7 cellular contexts compared by ENCODE assay signal in genomic region chr3:127589600-127590281, GRCh38. TPM values are rescaled to one million over a fixed set of nuclear protein-coding genes. Genes with fewer than 3 reads are reported as not detected.
DNase-seq lines count a peak whose midpoint lies in the region; ATAC-seq, FAIRE-seq and TF ChIP-seq lines count a peak whose summit lies in the region.

No MANE protein-coding gene starts in this region.

- H3K4me1 Mint-ChIP-seq in T-cell (peaks cover 36 to 52% (median 47%) of the 10 kb centered on the region in 3 donors), naive B cell (peaks cover 28 to 49% (median 35%) of the 10 kb centered on the region in 3 donors)

- CTCF ChIA-PET in T-cell (lab: Charles Lee) (interaction anchor here (0.7 to 2.2 kb wide), 3 partner anchors 14 to 15 kb away, joined by 3 to 9 read pairs (median 3); no protein-coding TSS in a partner anchor), endothelial cell of umbilical vein (lab: Charles Lee) (interaction anchor here (0.9 to 9.2 kb wide), 3 partner anchors 10 to 101 kb away, joined by 3 to 108 read pairs (median 4); no protein-coding TSS in a partner anchor)

- H3K9me3 Mint-ChIP-seq in T-cell, result no peaks in the 10 kb centered on the region
- no peaks in the 10 kb centered on the region for H3K9me3 Mint-ChIP-seq in naive B cell

- H3K36me3 Mint-ChIP-seq in T-cell, result no peaks in the 10 kb centered on the region
- no peaks in the 10 kb centered on the region for H3K36me3 Mint-ChIP-seq in naive B cell

- H3K27ac ChIP-seq in endothelial cell of umbilical vein (ENCODE audit: insufficient read depth, low read depth, low read length), result peak overlapping the region; percentile 66

- DNase-seq in GM12892 (ENCODE audit: insufficient read length) (no peak), T-cell (peak in 4 of 34 experiments; percentile 5 to 21 (median 14)), endothelial cell of umbilical vein (ENCODE audit: low read depth, low spot score) (peak; percentile 27), naive B cell (no peak), GM19239 (ENCODE audit: insufficient read length, low spot score) (no peak)

- no TSS peak for BruUV-seq in endothelial cell of umbilical vein (replicated peaks; lab: Mats Ljungman, UMichigan)

- FAIRE-seq in GM12892 (lab: Jason Lieb, UNC), result peak; percentile 36
- peak; percentile 59 for FAIRE-seq in endothelial cell of umbilical vein (lab: Jason Lieb, UNC)
- FAIRE-seq in GM19239 (lab: Jason Lieb, UNC), result no peak

- dilution Hi-C loops in endothelial cell of umbilical vein (cut with MboI; ENCODE audit: extremely low pct_ligation_motif_present, low sequenced_read_pairs), result no loop called here

- peak overlapping the region; percentile 88 for H3K9ac ChIP-seq in endothelial cell of umbilical vein (replicated peaks; ENCODE audit: extremely low read depth, insufficient read depth, low read length)

- no peaks in the 10 kb centered on the region for H3K27me3 ChIP-seq in endothelial cell of umbilical vein (ENCODE audit: control insufficient read depth in 2 of 2, insufficient read depth in 2 of 2, low read length in 2 of 2)

- H3K4me1 ChIP-seq in endothelial cell of umbilical vein (ENCODE audit: control insufficient read depth, extremely low read depth, insufficient read depth, low read length), result peaks cover 15% of the 10 kb centered on the region

- intact Hi-C loops in endothelial cell of umbilical vein (cut with micrococcal nuclease), result loop anchor here (1.0 to 5.0 kb wide), 4 partner anchors 9 to 463 kb away; partner anchors contain the start of genes MCM2, MGLL and SEC61A1

- peak overlapping the region; percentile 85 for H2AFZ ChIP-seq in endothelial cell of umbilical vein (ENCODE audit: low read depth, low read length)

- TF ChIP-seq CTCF in endothelial cell of umbilical vein (IDR thresholded peaks at IDR 0.05; ENCODE audit: extremely low read depth in 1 of 2, insufficient read depth in 1 of 2, low read depth in 1 of 2, low read length in 2 of 2), result no peak

- H3K27ac Mint-ChIP-seq in T-cell, result peak overlapping the region; percentile 78 to 89
- peak overlapping the region in 3 of 6 donors; percentile 4 to 31 (median 24) for H3K27ac Mint-ChIP-seq in naive B cell

- peak; percentile 3 for ATAC-seq in HG02623 (IDR thresholded peaks at IDR 0.05; ENCODE audit: unreplicated experiment)
- peak in 3 of 4 experiments; percentile 0 to 5 (median 1) for ATAC-seq in T-cell (replicated peaks in 1 of 4)
- ATAC-seq in naive B cell (ENCODE audit: low read depth in 2 of 2), result peak; percentile 5 to 10
- ATAC-seq in GM19463 (IDR thresholded peaks at IDR 0.05; ENCODE audit: unreplicated experiment), result no peak

- no peaks in the 10 kb centered on the region for H3K9me3 ChIP-seq in endothelial cell of umbilical vein (replicated peaks; ENCODE audit: control insufficient read depth, insufficient read depth, low read length)

- peak overlapping the region; percentile 95 to 98 (median 98) for H3K4me3 Mint-ChIP-seq in T-cell
- peak overlapping the region; percentile 87 to 98 (median 94) for H3K4me3 Mint-ChIP-seq in naive B cell

- H3K4me3 ChIP-seq in endothelial cell of umbilical vein (replicated peaks in 1 of 3; ENCODE audit: insufficient read depth in 1 of 3, low read depth in 1 of 3, low read length in 3 of 3), result peak overlapping the region; percentile 73 to 80 (median 78)

- no peaks in the 10 kb centered on the region for H4K20me1 ChIP-seq in endothelial cell of umbilical vein (replicated peaks; ENCODE audit: control insufficient read depth, extremely low read depth, insufficient read depth, low read length)

- POLR2A ChIA-PET in T-cell (lab: Charles Lee), result interaction anchor here in 1 of 2 donors (1.0 kb wide), 1 partner anchor 8 kb away, joined by 5 read pairs; no protein-coding TSS in a partner anchor
- POLR2A ChIA-PET in endothelial cell of umbilical vein (lab: Charles Lee), result no interaction called here

- H3K4me2 ChIP-seq in endothelial cell of umbilical vein (ENCODE audit: insufficient read depth, low read length), result peak overlapping the region; percentile 70

- no peaks in the 10 kb centered on the region for H3K27me3 Mint-ChIP-seq in T-cell
- H3K27me3 Mint-ChIP-seq in naive B cell, result no peaks in the 10 kb centered on the region

- H3K79me2 ChIP-seq in endothelial cell of umbilical vein (ENCODE audit: control insufficient read depth, insufficient read depth, low read length), result peaks cover 45% of the 10 kb centered on the region

- TF ChIP-seq POLR2A in GM12892 (IDR thresholded peaks at IDR 0.05; ENCODE audit: low read depth, low read length), result no peak
- no peak for TF ChIP-seq POLR2A in endothelial cell of umbilical vein (IDR thresholded peaks at IDR 0.05; ENCODE audit: low read depth, low read length)

- H3K36me3 ChIP-seq in endothelial cell of umbilical vein (ENCODE audit: control insufficient read depth in 2 of 2, extremely low read depth in 1 of 2, insufficient read depth in 2 of 2, low read length in 2 of 2), result no peaks in the 10 kb centered on the region

- H3K9me1 ChIP-seq in endothelial cell of umbilical vein (replicated peaks; ENCODE audit: control insufficient read depth, extremely low read depth, insufficient read depth, low read length), result no peaks in the 10 kb centered on the region

TF ChIP-seq in endothelial cell of umbilical vein, 7 proteins besides CTCF, POLR2A, EP300 and RAD21:
- TF ChIP-seq POLR2AphosphoS5 (IDR thresholded peaks at IDR 0.05; ENCODE audit: insufficient read depth, low read depth, low read length), result no peak
- TF ChIP-seq JUN (IDR thresholded peaks at IDR 0.05; ENCODE audit: borderline replicate concordance, insufficient read depth, insufficient read length, low read depth), result no peak
- no peak for TF ChIP-seq GATA2 (IDR thresholded peaks at IDR 0.05; ENCODE audit: insufficient read depth, insufficient read length, low read depth, low read length)
- TF ChIP-seq FOS (IDR thresholded peaks at IDR 0.05; ENCODE audit: borderline replicate concordance, insufficient read depth, low read length), result no peak
- no peak for TF ChIP-seq MYC (IDR thresholded peaks at IDR 0.05; ENCODE audit: low read depth, low read length)
- no peak for TF ChIP-seq MAX (IDR thresholded peaks at IDR 0.05; ENCODE audit: insufficient read depth, insufficient read length)
- TF ChIP-seq EZH2 (IDR thresholded peaks at IDR 0.05; ENCODE audit: borderline replicate concordance, low read depth, low read length, severe bottlenecking), result no peak

RNA-seq across cellular contexts. Expression of gene TPRA1, which starts 0.8 kb away (rescaled TPM):
- 14.7 TPM for polyA plus RNA-seq in GM12892 (2012; ENCODE audit: missing spikeins)
- total RNA-seq in T-cell (10 to 100 TPM; 17.1 to 38.4 (median 34.6) TPM), endothelial cell of umbilical vein (34.3 and 34.6 TPM in 2 replicates)
- polyA plus RNA-seq in endothelial cell of umbilical vein (58.0 and 65.4 TPM in 2 replicates), naive B cell (ENCODE audit: low read depth in 6 of 6) (10 to 100 TPM; 11.0 to 37.0 (median 18.2) TPM)
- polyA plus RNA-seq in endothelial cell of umbilical vein (2011; cell fraction: cytosol; rRNA removed), result 34.5 and 37.5 TPM in 2 replicates
- polyA plus RNA-seq in endothelial cell of umbilical vein (2011; cell fraction: nucleus; rRNA removed), result 42.5 and 45.5 TPM in 2 replicates
- 19.9 and 26.8 TPM in 2 replicates for polyA plus RNA-seq in endothelial cell of umbilical vein (2012)
- polyA minus RNA-seq in endothelial cell of umbilical vein, result 30.8 and 38.6 TPM in 2 replicates
- polyA minus RNA-seq in endothelial cell of umbilical vein (2011; cell fraction: cytosol; rRNA and poly(A)+ RNA removed), result 43.3 TPM
- polyA minus RNA-seq in endothelial cell of umbilical vein (2011; cell fraction: nucleus; rRNA and poly(A)+ RNA removed), result 13.7 and 15.6 TPM in 2 replicates

RNA-seq across cellular contexts. Expression of gene MCM2, which starts 8.5 kb away (rescaled TPM):
- 68.3 TPM for polyA plus RNA-seq in GM12892 (2012; ENCODE audit: missing spikeins)
- 10 to 100 TPM in 4 of 5 donors, 1 to 10 TPM in 1; 8.4 to 23.2 (median 14.1) TPM for total RNA-seq in T-cell
- 64.6 and 71.2 TPM in 2 replicates for total RNA-seq in endothelial cell of umbilical vein
- polyA plus RNA-seq in endothelial cell of umbilical vein, result 48.4 and 53.7 TPM in 2 replicates
- polyA plus RNA-seq in endothelial cell of umbilical vein (2011; cell fraction: cytosol; rRNA removed), result 44.8 and 49.6 TPM in 2 replicates
- 58.4 and 64.1 TPM in 2 replicates for polyA plus RNA-seq in endothelial cell of umbilical vein (2011; cell fraction: nucleus; rRNA removed)
- 16.7 and 28.0 TPM in 2 replicates for polyA plus RNA-seq in endothelial cell of umbilical vein (2012)
- 73.7 and 81.5 TPM in 2 replicates for polyA minus RNA-seq in endothelial cell of umbilical vein
- 221 TPM for polyA minus RNA-seq in endothelial cell of umbilical vein (2011; cell fraction: cytosol; rRNA and poly(A)+ RNA removed)
- 27.1 and 29.2 TPM in 2 replicates for polyA minus RNA-seq in endothelial cell of umbilical vein (2011; cell fraction: nucleus; rRNA and poly(A)+ RNA removed)
- 10 to 100 TPM; 23.7 to 36.7 (median 26.8) TPM for polyA plus RNA-seq in naive B cell (ENCODE audit: low read depth in 6 of 6)

RNA-seq across cellular contexts. Expression of gene PODXL2, which starts 39.2 kb away (rescaled TPM):
- 3.8 TPM for polyA plus RNA-seq in GM12892 (2012; ENCODE audit: missing spikeins)
- total RNA-seq in T-cell (1 to 10 TPM; 2.0 to 4.7 (median 4.2) TPM), endothelial cell of umbilical vein (5.3 and 6.5 TPM in 2 replicates)
- polyA plus RNA-seq in endothelial cell of umbilical vein (5.5 and 8.1 TPM in 2 replicates), naive B cell (ENCODE audit: low read depth in 6 of 6) (1 to 10 TPM; 1.8 to 5.8 (median 2.8) TPM)
- 4.2 and 5.6 TPM in 2 replicates for polyA plus RNA-seq in endothelial cell of umbilical vein (2011; cell fraction: cytosol; rRNA removed)
- 3.3 and 3.7 TPM in 2 replicates for polyA plus RNA-seq in endothelial cell of umbilical vein (2011; cell fraction: nucleus; rRNA removed)
- polyA plus RNA-seq in endothelial cell of umbilical vein (2012), result 4.0 and 5.8 TPM in 2 replicates
- 2.1 and 3.8 TPM in 2 replicates for polyA minus RNA-seq in endothelial cell of umbilical vein
- 23.0 TPM for polyA minus RNA-seq in endothelial cell of umbilical vein (2011; cell fraction: cytosol; rRNA and poly(A)+ RNA removed)
- 0.82 and 1.4 TPM in 2 replicates for polyA minus RNA-seq in endothelial cell of umbilical vein (2011; cell fraction: nucleus; rRNA and poly(A)+ RNA removed)
